In the genomic region with DNA sequence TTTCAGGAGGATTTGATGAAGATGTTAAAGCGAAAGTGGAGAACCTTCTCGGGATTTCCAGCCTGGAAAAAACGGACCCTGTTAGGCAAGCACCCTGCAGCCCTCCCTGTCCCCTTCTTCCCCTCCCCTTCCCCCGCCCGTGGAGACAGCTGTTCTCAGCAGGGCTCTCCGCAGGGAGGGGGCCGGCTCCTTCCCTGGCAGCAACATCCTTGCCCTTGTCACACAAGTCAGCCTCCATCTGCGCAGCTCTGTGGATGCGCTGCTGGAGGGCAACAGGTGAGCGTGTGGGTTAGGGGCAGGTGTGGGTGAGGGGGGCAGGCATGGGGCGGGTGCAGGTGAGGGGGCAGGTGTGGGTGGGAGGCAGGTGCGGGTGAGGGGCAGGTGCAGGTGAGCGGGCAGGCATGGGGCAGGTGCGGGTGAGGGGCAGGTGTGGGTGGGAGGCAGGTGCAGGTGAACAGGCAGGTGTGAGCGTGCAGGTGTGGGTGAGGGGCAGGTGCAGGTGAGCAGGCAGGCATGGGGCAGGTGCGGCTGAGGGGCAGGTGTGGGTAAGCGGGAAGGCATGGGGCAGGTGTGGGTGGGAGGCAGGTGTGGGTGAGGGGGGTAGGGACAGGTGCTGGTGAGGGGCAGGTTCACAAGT, we compare ENCODE assay signal across 10 cellular contexts. TPM values are rescaled to one million over a fixed set of nuclear protein-coding genes. Genes with fewer than 3 reads are reported as not detected.
DNase-seq lines count a peak whose midpoint lies in the region; ATAC-seq and TF ChIP-seq lines count a peak whose summit lies in the region.
"Had no signal": no experiment of that assay in that cellular context is flagged by ENCODE, and none has a peak within 500 bp of the region (broad histone marks: within the 10 kb centered on the region; RNA-seq: fewer than 3 reads in every experiment).

No MANE protein-coding gene starts in this region.

- no peak for TF ChIP-seq CTCF in spleen (IDR thresholded peaks at IDR 0.05 in 8 of 11, conservative IDR thresholded peaks at IDR 0.05 in 3 of 11)

- WGBS in spleen, 5 donors: 53 to 75% (median 66%) methylated on average over 14 to 17 of the region's 17 CpGs

- H3K36me3 Mint-ChIP-seq in dendritic cell treated with granulocyte-macrophage colony-stimulating factor and Interleukin-4, amounts not matched to agents 40 ng/mL and 50 ng/mL, for 4 days (ENCODE audit: low read depth): peaks cover 99% of the 10 kb centered on the region

- H3K4me3 ChIP-seq in spleen: peak overlapping the region in 1 of 8 donors; percentile 42

- no peaks in the 10 kb centered on the region for H3K9me3 ChIP-seq in spleen

- peak overlapping the region; percentile 70 for H3K4me3 Mint-ChIP-seq in dendritic cell treated with granulocyte-macrophage colony-stimulating factor and Interleukin-4, amounts not matched to agents 40 ng/mL and 50 ng/mL, for 4 days

- H3K4me1 ChIP-seq in spleen: peaks cover 23 to 85% (median 64%) of the 10 kb centered on the region in 6 donors

- DNase-seq in NCI-H748 (lab: John Stamatoyannopoulos, UW; ENCODE audit: unreplicated experiment): peak; percentile 54
- no peak for DNase-seq in NCI-H748 treated with DMSO at 0.1 percent for 48 hours (lab: John Stamatoyannopoulos, UW)
- peak; percentile 41 for DNase-seq in NCI-H1105 treated with DMSO at 0.1 percent for 48 hours (lab: John Stamatoyannopoulos, UW)
- peak; percentile 83 for DNase-seq in spleen
- no peak for DNase-seq in CD1c-positive myeloid dendritic cell (ENCODE audit: extremely low spot score)
- DNase-seq: activated CD8-positive, alpha-beta memory T cell treated with anti-CD3 and anti-CD28 coated beads, Interleukin-2, amount 50 U/mL, for 48 hours had no signal

- intact Hi-C loops in dendritic cell treated with granulocyte-macrophage colony-stimulating factor and Interleukin-4, amounts not matched to agents 40 ng/mL and 50 ng/mL, for 4 days (cut with micrococcal nuclease): loop anchor here (2.0 kb wide), 1 partner anchor 18 kb away; a partner anchor contains a TSS
- intact Hi-C loops in spleen (cut with DNase I; ENCODE audit: low total_unique reads): no loop called here

- ATAC-seq in HG03457 (IDR thresholded peaks at IDR 0.05; ENCODE audit: unreplicated experiment) (no peak), HG03469 (IDR thresholded peaks at IDR 0.05; ENCODE audit: unreplicated experiment) (no peak)
- ATAC-seq: naive thymus-derived CD8-positive, alpha-beta T cell had no signal

- peaks cover 0 to 90% (median 62%) of the 10 kb centered on the region in 6 donors for H3K36me3 ChIP-seq in spleen

- peak overlapping the region in 7 of 8 donors; percentile 4 to 82 (median 69) for H3K27ac ChIP-seq in spleen

- H3K27me3 ChIP-seq in spleen (replicated peaks in 1 of 7): no peaks in the 10 kb centered on the region

- H3K27me3 Mint-ChIP-seq in dendritic cell treated with granulocyte-macrophage colony-stimulating factor and Interleukin-4, amounts not matched to agents 40 ng/mL and 50 ng/mL, for 4 days: no peaks in the 10 kb centered on the region
- H3K27me3 Mint-ChIP-seq: naive thymus-derived CD8-positive, alpha-beta T cell had no signal

- TF ChIP-seq POLR2A in spleen (IDR thresholded peaks at IDR 0.05): no peak

- no peaks in the 10 kb centered on the region for H3K9me3 Mint-ChIP-seq in dendritic cell treated with granulocyte-macrophage colony-stimulating factor and Interleukin-4, amounts not matched to agents 40 ng/mL and 50 ng/mL, for 4 days
- H3K9me3 Mint-ChIP-seq: naive thymus-derived CD8-positive, alpha-beta T cell had no signal

- peaks cover 64% of the 10 kb centered on the region for H3K4me1 Mint-ChIP-seq in dendritic cell treated with granulocyte-macrophage colony-stimulating factor and Interleukin-4, amounts not matched to agents 40 ng/mL and 50 ng/mL, for 4 days (ENCODE audit: low read depth)

- peak overlapping the region; percentile 94 for H3K27ac Mint-ChIP-seq in dendritic cell treated with granulocyte-macrophage colony-stimulating factor and Interleukin-4, amounts not matched to agents 40 ng/mL and 50 ng/mL, for 4 days

RNA-seq across cellular contexts. Expression of a gene that starts 9.4 kb away (rescaled TPM):
- 100 to 1,000 TPM; 225 to 333 (median 288) TPM for total RNA-seq in spleen
- polyA plus RNA-seq in spleen: 100 to 1,000 TPM; 105 to 192 (median 132) TPM

RNA-seq across cellular contexts. Expression of a gene that starts 17.4 kb away (rescaled TPM):
- 100 to 1,000 TPM in 3 of 7 donors, 10 to 100 TPM in 4; 59.5 to 127 (median 93.0) TPM for total RNA-seq in spleen
- 100 to 1,000 TPM in 2 of 3 donors, 10 to 100 TPM in 1; 75.7 to 117 (median 116) TPM for polyA plus RNA-seq in spleen

RNA-seq across cellular contexts. Expression of a gene that starts 22.7 kb away (rescaled TPM):
- 10 to 100 TPM; 21.3 to 28.1 (median 23.1) TPM for total RNA-seq in spleen
- 10 to 100 TPM; 10.3 to 17.9 (median 12.9) TPM for polyA plus RNA-seq in spleen

RNA-seq across cellular contexts. Expression of a gene that starts 23.0 kb away (rescaled TPM):
- total RNA-seq in spleen: 10 to 100 TPM; 62.3 to 88.0 (median 73.5) TPM
- 100 to 1,000 TPM in 2 of 3 donors, 10 to 100 TPM in 1; 86.3 to 272 (median 257) TPM for polyA plus RNA-seq in spleen

Comparison
In these comparisons a context has a peak if more than half of its experiments do, and no peak if none do; other contexts are left out.
1. DNase-seq: peak in NCI-H748 (single experiment), NCI-H1105 treated with DMSO at 0.1 percent for 48 hours (single experiment) and spleen (single experiment); none in NCI-H748 treated with DMSO at 0.1 percent for 48 hours (single experiment) and CD1c-positive myeloid dendritic cell (single experiment).